8 cellular contexts compared by ENCODE assay signal in genomic region chr17:75877752-75878173, GRCh38. TPM values are rescaled to one million over a fixed set of nuclear protein-coding genes. Genes with fewer than 3 reads are reported as not detected.
DNase-seq lines count a peak whose midpoint lies in the region; ATAC-seq and TF ChIP-seq lines count a peak whose summit lies in the region.

No MANE protein-coding gene starts in this region.

- peaks cover 5% of the 10 kb centered on the region for H3K36me3 ChIP-seq in colonic mucosa
- peaks cover 0 to 7% (median 3%) of the 10 kb centered on the region in 4 donors for H3K36me3 ChIP-seq in liver (ENCODE audit: control insufficient read depth in 4 of 4, insufficient read depth in 3 of 4, low read depth in 1 of 4, low read length in 3 of 4)

- TF ChIP-seq CTCF in colonic mucosa (IDR thresholded peaks at IDR 0.05) (peak; percentile 33), liver (IDR thresholded peaks at IDR 0.05; ENCODE audit: low read depth, low read length, missing input control) (peak; percentile 43)

- under 1% methylated on average over 56 of the region's 56 CpGs for WGBS in liver

- H3K4me1 ChIP-seq in colonic mucosa (peaks cover 13% of the 10 kb centered on the region), liver (ENCODE audit: control insufficient read depth in 4 of 4, insufficient read depth in 4 of 4, low read length in 3 of 4) (peaks cover 12 to 34% (median 23%) of the 10 kb centered on the region in 4 donors)

- intact Hi-C loops in colonic mucosa (cut with DNase I), result no loop called here

- H3K27ac ChIP-seq in colonic mucosa (peak overlapping the region; percentile 98), liver (ENCODE audit: low read depth in 1 of 2, low read length in 2 of 2) (peak overlapping the region; percentile 80 to 95)

- H3K9me3 ChIP-seq in colonic mucosa, result no peaks in the 10 kb centered on the region
- no peaks in the 10 kb centered on the region for H3K9me3 ChIP-seq in liver (ENCODE audit: control insufficient read depth in 4 of 4, low read length in 3 of 4)

- H3K4me3 ChIP-seq in colonic mucosa, result peak overlapping the region; percentile 71
- H3K4me3 ChIP-seq in liver (ENCODE audit: low read depth in 1 of 3, low read length in 3 of 3), result peak overlapping the region; percentile 15 to 69 (median 55)

- ATAC-seq in HG03571 (IDR thresholded peaks at IDR 0.05; ENCODE audit: unreplicated experiment), result no peak

- no peak for TF ChIP-seq RAD21 in liver (IDR thresholded peaks at IDR 0.05)

- DNase-seq in CD1c-positive myeloid dendritic cell (ENCODE audit: extremely low spot score) (peak; percentile 65), GOT3 (lab: John Stamatoyannopoulos, UW) (peak; percentile 34), NCI-H2171 (lab: John Stamatoyannopoulos, UW) (peak; percentile 72), colonic mucosa (peak; percentile 81)
- DNase-seq in activated CD4-positive, alpha-beta T cell treated with anti-CD3 and anti-CD28 coated beads for 48 hours, result peak; percentile 81
- DNase-seq in stimulated activated CD4-positive, alpha-beta T cell treated with anti-CD3 and anti-CD28 coated beads, TNF-alpha, amount 100 ng/mL, for 24 hours (ENCODE audit: low read depth in 3 of 3), result peak; percentile 37 to 68 (median 54)

- H3K27me3 ChIP-seq in colonic mucosa (no peaks in the 10 kb centered on the region), liver (ENCODE audit: control insufficient read depth in 4 of 4, insufficient read depth in 4 of 4, low read length in 3 of 4) (no peaks in the 10 kb centered on the region)

- H3K9ac ChIP-seq in colonic mucosa (ENCODE audit: low read depth in 2 of 2, low read length in 2 of 2), result peak overlapping the region; percentile 89 to 93
- H3K9ac ChIP-seq in liver (ENCODE audit: low read depth in 1 of 2, low read length in 2 of 2), result peak overlapping the region in 1 of 2 donors; percentile 52

TF ChIP-seq in liver, 16 proteins besides CTCF, POLR2A, EP300 and RAD21:
- no peak for TF ChIP-seq FOXA2 (IDR thresholded peaks at IDR 0.05)
- TF ChIP-seq ZBTB33 (IDR thresholded peaks at IDR 0.05), result no peak
- no peak for TF ChIP-seq HNF4G (IDR thresholded peaks at IDR 0.05)
- no peak for TF ChIP-seq MAX (IDR thresholded peaks at IDR 0.05)
- TF ChIP-seq REST (IDR thresholded peaks at IDR 0.05), result no peak
- no peak for TF ChIP-seq SP1 (IDR thresholded peaks at IDR 0.05)
- TF ChIP-seq TAF1 (conservative IDR thresholded peaks at IDR 0.05), result no peak
- TF ChIP-seq NR2F2 (IDR thresholded peaks at IDR 0.05), result no peak
- TF ChIP-seq ATF3 (IDR thresholded peaks at IDR 0.05), result no peak
- TF ChIP-seq EGR1 (IDR thresholded peaks at IDR 0.05; ENCODE audit: low read depth in 2 of 2), result no peak
- no peak for TF ChIP-seq JUND (IDR thresholded peaks at IDR 0.05)

RNA-seq across cellular contexts. Expression of gene TRIM47, which starts 0.6 kb away (rescaled TPM):
- total RNA-seq in colonic mucosa (10 to 100 TPM; 33.7 to 71.5 TPM), liver (10 to 100 TPM in 1 of 2 donors, 1 to 10 TPM in 1; 6.9 to 15.4 TPM)
- 10 to 100 TPM; 12.2 to 18.5 TPM for polyA plus RNA-seq in liver

RNA-seq across cellular contexts. Expression of gene TRIM65, which starts 19.0 kb away (rescaled TPM):
- 10 to 100 TPM; 14.5 to 26.0 TPM for total RNA-seq in colonic mucosa
- 1 to 10 TPM; 7.7 to 8.6 TPM for total RNA-seq in liver
- 1 to 10 TPM; 1.5 to 5.3 TPM for polyA plus RNA-seq in liver

RNA-seq across cellular contexts. Expression of gene WBP2, which starts 22.6 kb away (rescaled TPM):
- total RNA-seq in colonic mucosa (100 to 1,000 TPM in 1 of 2 donors, 10 to 100 TPM in 1; 69.8 to 102 TPM), liver (10 to 100 TPM; 29.0 to 32.5 TPM)
- 10 to 100 TPM; 70.7 to 99.4 TPM for polyA plus RNA-seq in liver

RNA-seq across cellular contexts. Expression of gene MRPL38, which starts 26.9 kb away (rescaled TPM):
- total RNA-seq in colonic mucosa (100 to 1,000 TPM in 1 of 2 donors, 10 to 100 TPM in 1; 88.6 to 190 TPM), liver (10 to 100 TPM; 23.0 to 43.9 TPM)
- 10 to 100 TPM; 57.1 to 63.9 TPM for polyA plus RNA-seq in liver

RNA-seq across cellular contexts. Expression of gene UNC13D, which starts 33.6 kb away (rescaled TPM):
- total RNA-seq in colonic mucosa (10 to 100 TPM; 25.9 to 35.0 TPM), liver (10 to 100 TPM; 10.3 to 22.9 TPM)
- 1 to 10 TPM; 2.1 to 4.9 TPM for polyA plus RNA-seq in liver
